ENCODE assay signal across 8 cellular contexts in the genomic region with DNA sequence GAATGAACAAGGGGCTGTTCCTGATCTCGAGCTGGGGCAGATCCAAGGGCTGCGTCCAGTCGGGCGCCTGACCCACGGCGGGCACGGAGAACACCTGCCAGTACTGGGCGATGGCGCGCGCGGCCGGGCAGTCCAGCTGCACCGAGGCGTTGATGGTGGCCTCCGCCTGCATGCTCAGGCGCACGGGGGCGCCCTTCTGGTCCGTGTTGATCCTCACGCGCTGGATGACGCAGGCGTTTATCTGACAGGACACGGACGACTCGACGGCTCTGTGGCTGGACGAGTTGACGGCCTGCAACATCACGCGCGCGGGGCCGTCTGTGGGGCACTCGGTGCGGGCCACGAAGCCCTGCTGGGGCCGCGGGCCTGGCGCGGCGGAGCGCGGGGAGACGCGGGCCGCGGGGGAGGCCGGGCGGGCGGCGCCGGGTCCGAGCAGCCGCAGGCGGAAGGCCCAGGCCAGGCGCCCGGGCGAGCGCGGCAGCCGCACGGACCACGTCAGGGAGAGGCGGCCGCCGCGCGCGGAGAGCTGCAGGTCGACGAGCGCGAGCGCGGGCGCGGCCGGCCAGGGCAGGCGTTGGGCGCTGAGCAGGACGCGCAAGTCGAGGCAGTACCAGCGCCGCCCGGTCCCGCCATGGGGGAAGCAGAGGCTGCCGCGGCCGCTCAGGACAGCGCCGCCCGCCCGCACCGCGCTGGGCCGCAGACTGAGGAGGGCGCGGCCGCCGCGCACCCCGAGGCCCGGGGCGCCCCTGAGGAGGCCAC. TPM values are rescaled to one million over a fixed set of nuclear protein-coding genes. Genes with fewer than 3 reads are reported as not detected.
DNase-seq lines count a peak whose midpoint lies in the region; ATAC-seq and TF ChIP-seq lines count a peak whose summit lies in the region.

No MANE protein-coding gene starts in this region.

- in situ Hi-C loops in brain microvascular endothelial cell (cut with HindIII; ENCODE audit: low pct_ligation_motif_present, low sequenced_read_pairs) = no loop called here

- TF ChIP-seq POLR2A in Peyer's patch (IDR thresholded peaks at IDR 0.05) = no peak

- ATAC-seq in HG03342 (IDR thresholded peaks at IDR 0.05; ENCODE audit: unreplicated experiment) (no peak), GM18873 (IDR thresholded peaks at IDR 0.05; ENCODE audit: low FRiP score, unreplicated experiment) (no peak)

- DNase-seq in Peyer's patch (peak; percentile 55 to 88 (median 72)), brain microvascular endothelial cell (peak; percentile 30), NCI-H1417 treated with DMSO at 0.1 percent for 48 hours (lab: John Stamatoyannopoulos, UW) (no peak), SKM-1 treated with dmso at 0.1 percent for 144 hours (lab: John Stamatoyannopoulos, UW; ENCODE audit: unreplicated experiment) (no peak)
- DNase-seq in stimulated activated CD8-positive, alpha-beta memory T cell treated with anti-CD3 and anti-CD28 coated beads, Interleukin-4, amount 100 ng/mL, for 48 hours = peak; percentile 64

- H3K27ac ChIP-seq in Peyer's patch (peak overlapping the region in 2 of 4 donors; percentile 47 to 48), brain microvascular endothelial cell (no peak overlapping the region)

- H3K9me3 ChIP-seq in Peyer's patch (no peaks in the 10 kb centered on the region), iPS-18c (ENCODE audit: control insufficient read depth, insufficient read depth, low read length) (peaks cover 11% of the 10 kb centered on the region)

- H3K4me1 ChIP-seq in Peyer's patch = peaks cover 0 to 21% (median 1%) of the 10 kb centered on the region in 4 donors

- H3K27me3 ChIP-seq in Peyer's patch (no peaks in the 10 kb centered on the region), brain microvascular endothelial cell (replicated peaks) (no peaks in the 10 kb centered on the region)

- H3K36me3 ChIP-seq in Peyer's patch (no peaks in the 10 kb centered on the region), brain microvascular endothelial cell (replicated peaks) (no peaks in the 10 kb centered on the region)

- peak overlapping the region in 3 of 4 donors; percentile 24 to 46 (median 43) for H3K4me3 ChIP-seq in Peyer's patch
- no peak overlapping the region for H3K4me3 ChIP-seq in brain microvascular endothelial cell (ENCODE audit: low read depth, low read length)
- H3K4me3 ChIP-seq in iPS-18c (ENCODE audit: insufficient read depth, low read depth, low read length) = peak overlapping the region; percentile 20

- TF ChIP-seq CTCF in Peyer's patch (IDR thresholded peaks at IDR 0.05) (peak in 4 of 6 experiments; percentile 23 to 40 (median 32)), brain microvascular endothelial cell (IDR thresholded peaks at IDR 0.05; ENCODE audit: low read depth, low read length, missing control alignments) (peak; percentile 35)

RNA-seq across cellular contexts. Expression of gene PKDREJ, which starts 0.5 kb away (rescaled TPM):
- 1 to 10 TPM in 1 of 4 donors, under 1 TPM in 2, not detected in 1; 0.13 to 1.3 (median 0.35) TPM for total RNA-seq in Peyer's patch

RNA-seq across cellular contexts. Expression of gene TTC38, which starts 5.2 kb away (rescaled TPM):
- total RNA-seq in Peyer's patch = 100 to 1,000 TPM; 173 to 606 (median 587) TPM

RNA-seq across cellular contexts. Expression of gene CDPF1, which starts 12.5 kb away (rescaled TPM):
- 10 to 100 TPM in 3 of 4 donors, 1 to 10 TPM in 1; 7.0 to 23.9 (median 12.1) TPM for total RNA-seq in Peyer's patch

RNA-seq across cellular contexts. Expression of gene GTSE1, which starts 34.0 kb away (rescaled TPM):
- 10 to 100 TPM in 1 of 4 donors, 1 to 10 TPM in 3; 2.3 to 14.9 (median 5.9) TPM for total RNA-seq in Peyer's patch

Comparison
In these comparisons a context has a peak if more than half of its experiments do, and no peak if none do; other contexts are left out.
1. DNase-seq: peak in Peyer's patch (3 of 3), brain microvascular endothelial cell (single experiment) and stimulated activated CD8-positive, alpha-beta memory T cell treated with anti-CD3 and anti-CD28 coated beads, Interleukin-4, amount 100 ng/mL, for 48 hours (single experiment); none in NCI-H1417 treated with DMSO at 0.1 percent for 48 hours (single experiment) and SKM-1 treated with dmso at 0.1 percent for 144 hours (single experiment).